8 cellular contexts compared by ENCODE assay signal in genomic region chr5:161547573-161548471, GRCh38. TPM values are rescaled to one million over a fixed set of nuclear protein-coding genes. Genes with fewer than 3 reads are reported as not detected.
DNase-seq lines count a peak whose midpoint lies in the region; ATAC-seq and TF ChIP-seq lines count a peak whose summit lies in the region.

No MANE protein-coding gene starts in this region.

- H3K79me2 ChIP-seq in DOHH2 (ENCODE audit: control insufficient read depth, low read length), result peaks cover 12% of the 10 kb centered on the region

- intact Hi-C loops in activated CD4-positive, alpha-beta memory T cell treated with anti-CD3 and anti-CD28 coated beads for 36 hours (cut with micrococcal nuclease), result loop anchor here (2.0 to 10.0 kb wide), 2 partner anchors 1113 to 1799 kb away; no protein-coding TSS in a partner anchor

- H3K9me3 ChIP-seq in DOHH2 (ENCODE audit: control insufficient read depth, insufficient read depth, low read length), result no peaks in the 10 kb centered on the region
- H3K9me3 ChIP-seq in endodermal cell (ENCODE audit: control insufficient read depth, low read length), result no peaks in the 10 kb centered on the region

- peak; percentile 10 for DNase-seq in NB4 (ENCODE audit: low read depth)
- DNase-seq in endodermal cell, result peak; percentile 78
- peak; percentile 42 for DNase-seq in occipital lobe (lab: John Stamatoyannopoulos, UW)
- DNase-seq in hepatic stellate cell (ENCODE audit: low spot score), result no peak
- DNase-seq in activated CD4-positive, alpha-beta memory T cell treated with anti-CD3 and anti-CD28 coated beads for 36 hours, result no peak

- no peaks in the 10 kb centered on the region for H3K36me3 Mint-ChIP-seq in endodermal cell (ENCODE audit: low read depth)
- no peaks in the 10 kb centered on the region for H3K36me3 Mint-ChIP-seq in activated CD4-positive, alpha-beta memory T cell treated with anti-CD3 and anti-CD28 coated beads for 36 hours

- H3K4me3 Mint-ChIP-seq in endodermal cell, result peak overlapping the region; percentile 66
- no peak overlapping the region for H3K4me3 Mint-ChIP-seq in activated CD4-positive, alpha-beta memory T cell treated with anti-CD3 and anti-CD28 coated beads for 36 hours

- H3K9ac ChIP-seq in endodermal cell (ENCODE audit: extremely low read depth, low read length, poor library complexity, severe bottlenecking), result peak overlapping the region; percentile 32

- H3K27me3 ChIP-seq in DOHH2 (ENCODE audit: control insufficient read depth, low read length), result no peaks in the 10 kb centered on the region
- H3K27me3 ChIP-seq in endodermal cell (ENCODE audit: control insufficient read depth, insufficient read depth, low read length, poor library complexity, severe bottlenecking), result peaks cover 30% of the 10 kb centered on the region

- WGBS in endodermal cell (ENCODE audit: insufficient coverage in 1 of 2, insufficient read length in 1 of 2), 2 experiments, result 1% methylated on average over 71 of the region's 73 CpGs; no CpG with 5 or more reads in 1 of the 2 experiments

- peaks cover 78% of the 10 kb centered on the region for H3K27me3 Mint-ChIP-seq in endodermal cell (ENCODE audit: insufficient read depth)
- peaks cover 53% of the 10 kb centered on the region for H3K27me3 Mint-ChIP-seq in activated CD4-positive, alpha-beta memory T cell treated with anti-CD3 and anti-CD28 coated beads for 36 hours

- no peaks in the 10 kb centered on the region for H4K20me1 ChIP-seq in DOHH2 (ENCODE audit: control insufficient read depth, insufficient read depth, low read depth, low read length)

- H3K36me3 ChIP-seq in DOHH2 (ENCODE audit: control insufficient read depth, low read length), result no peaks in the 10 kb centered on the region
- H3K36me3 ChIP-seq in endodermal cell (ENCODE audit: control insufficient read depth, insufficient read depth, low read length), result no peaks in the 10 kb centered on the region

- H3K27ac ChIP-seq in DOHH2 (ENCODE audit: low read depth, low read length), result peak overlapping the region; percentile 40
- H3K27ac ChIP-seq in endodermal cell (ENCODE audit: low read depth, low read length), result no peak overlapping the region

- peak overlapping the region; percentile 77 for H3K4me2 ChIP-seq in DOHH2 (ENCODE audit: low read length)

- H3K4me3 ChIP-seq in DOHH2 (ENCODE audit: low read length) (peak overlapping the region; percentile 87), NB4 (ENCODE audit: low read depth, low read length) (peak overlapping the region; percentile 25), endodermal cell (ENCODE audit: low read length) (peak overlapping the region; percentile 84)

- peaks cover 26% of the 10 kb centered on the region for H3K4me1 ChIP-seq in DOHH2 (ENCODE audit: control insufficient read depth, low read length)
- H3K4me1 ChIP-seq in endodermal cell (ENCODE audit: control insufficient read depth, insufficient read depth, low read length), result peaks cover 7% of the 10 kb centered on the region

- H3K9me2 ChIP-seq in DOHH2 (replicated peaks; ENCODE audit: control insufficient read depth, low read length), result no peaks in the 10 kb centered on the region

- ATAC-seq in GM19023 (IDR thresholded peaks at IDR 0.05; ENCODE audit: unreplicated experiment) (no peak), HG02840 (IDR thresholded peaks at IDR 0.05; ENCODE audit: low FRiP score, unreplicated experiment) (no peak)

- TF ChIP-seq CTCF in DOHH2 (IDR thresholded peaks at IDR 0.05; ENCODE audit: low read depth, low read length, poor library complexity, severe bottlenecking) (no peak), NB4 (IDR thresholded peaks at IDR 0.05; ENCODE audit: low read depth, low read length) (no peak), endodermal cell (conservative IDR thresholded peaks at IDR 0.05) (no peak)

- peaks cover 29% of the 10 kb centered on the region for H3K4me1 Mint-ChIP-seq in endodermal cell
- H3K4me1 Mint-ChIP-seq in activated CD4-positive, alpha-beta memory T cell treated with anti-CD3 and anti-CD28 coated beads for 36 hours (ENCODE audit: low read depth), result peaks cover 15% of the 10 kb centered on the region

- no peaks in the 10 kb centered on the region for H3F3A ChIP-seq in DOHH2 (ENCODE audit: control insufficient read depth, insufficient read depth)

- H3K9me3 Mint-ChIP-seq in endodermal cell, result peaks cover 16% of the 10 kb centered on the region
- peaks cover 3% of the 10 kb centered on the region for H3K9me3 Mint-ChIP-seq in activated CD4-positive, alpha-beta memory T cell treated with anti-CD3 and anti-CD28 coated beads for 36 hours

- POLR2A ChIA-PET in activated CD4-positive, alpha-beta memory T cell treated with anti-CD3 and anti-CD28 coated beads for 36 hours (lab: Charles Lee), result interaction anchor here (1.2 kb wide), 1 partner anchor 11 kb away, joined by 3 read pairs; no protein-coding TSS in a partner anchor

- H3K27ac Mint-ChIP-seq in endodermal cell, result no peak overlapping the region
- no peak overlapping the region for H3K27ac Mint-ChIP-seq in activated CD4-positive, alpha-beta memory T cell treated with anti-CD3 and anti-CD28 coated beads for 36 hours

- CTCF ChIA-PET in activated CD4-positive, alpha-beta memory T cell treated with anti-CD3 and anti-CD28 coated beads for 36 hours (lab: Charles Lee), result interaction anchor here (1.1 to 1.5 kb wide), 2 partner anchors 15 to 1109 kb away, joined by 3 to 4 read pairs; no protein-coding TSS in a partner anchor

- TF ChIP-seq POLR2A in NB4 (IDR thresholded peaks at IDR 0.05; ENCODE audit: extremely low read depth, insufficient read length), result no peak

RNA-seq across cellular contexts. Expression of gene GABRB2, which starts 1.3 kb away (rescaled TPM):
- total RNA-seq in endodermal cell (1 to 10 TPM in 1 of 2 donors, under 1 TPM in 1; 0.77 to 2.5 TPM), occipital lobe (98.1 TPM)
- 2.0 TPM for polyA plus RNA-seq in endodermal cell (2013, experiment 1 of 2)
- 1.9 TPM for polyA plus RNA-seq in endodermal cell (2013, experiment 2 of 2)
- total RNA-seq in activated CD4-positive, alpha-beta memory T cell treated with anti-CD3 and anti-CD28 coated beads for 36 hours, result not detected

Comparison
In these comparisons a context has a peak if more than half of its experiments do, and no peak if none do; other contexts are left out.
1. H3K4me3 ChIP-seq: peak in every context shown above with its lines; median percentile 87 in DOHH2; 84 in endodermal cell; 25 in NB4.
2. DNase-seq: peak in NB4 (single experiment), endodermal cell (single experiment) and occipital lobe (single experiment); none in hepatic stellate cell (single experiment) and activated CD4-positive, alpha-beta memory T cell treated with anti-CD3 and anti-CD28 coated beads for 36 hours (single experiment).
3. RNA of gene GABRB2, which starts 1.3 kb away (total RNA-seq): 98.1 TPM in occipital lobe (single experiment); 0.77 to 2.5 TPM in endodermal cell and not detected in activated CD4-positive, alpha-beta memory T cell treated with anti-CD3 and anti-CD28 coated beads for 36 hours; every median in the first group is over 10 times any median in the second.